ENCODE assay signal across 8 cellular contexts in the genomic region with DNA sequence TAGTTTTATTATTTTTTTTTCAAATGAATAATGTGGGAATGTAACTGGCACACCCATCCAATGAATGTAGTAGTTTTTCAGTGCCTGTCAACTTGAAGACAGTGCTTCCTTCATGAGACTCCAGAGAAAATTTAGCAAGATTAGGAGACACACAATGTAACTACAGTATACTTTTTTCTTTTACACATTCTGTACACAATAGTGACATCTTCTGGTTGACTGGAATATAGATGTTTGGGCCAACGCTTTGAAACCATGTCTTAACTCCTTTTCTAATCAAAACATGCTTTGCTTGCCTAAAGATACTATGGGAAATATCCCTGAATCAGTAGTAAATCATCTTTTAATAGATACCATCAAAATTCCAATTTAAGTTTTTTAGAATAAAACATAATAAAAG.
DNase-seq lines count a peak whose midpoint lies in the region; ATAC-seq and TF ChIP-seq lines count a peak whose summit lies in the region.

No MANE protein-coding gene starts in this region.

- DNase-seq in AG08395 (ENCODE audit: low spot score) (peak; percentile 29), Peyer's patch (no peak), fibroblast of peridontal ligament (ENCODE audit: extremely low read depth) (peak; percentile 76), retinal pigment epithelial cell (ENCODE audit: low read depth) (no peak)
- DNase-seq in Jurkat, Clone E6-1 (ENCODE audit: low read depth, low spot score): peak; percentile 14
- no peak for DNase-seq in CD8-positive, alpha-beta T cell
- no peak for DNase-seq in natural killer cell treated with Interleukin-12 subunit alpha and Interleukin-12 subunit beta and Interleukin-15 and Interleukin-18, amount 100 ng/mL, for 72 hours (ENCODE audit: low spot score)

- H3K4me3 ChIP-seq in Jurkat, Clone E6-1 (ENCODE audit: low read length): no peak overlapping the region
- H3K4me3 ChIP-seq in Peyer's patch (no peak overlapping the region), retinal pigment epithelial cell (ENCODE audit: low read length) (no peak overlapping the region)
- no peak overlapping the region for H3K4me3 ChIP-seq in CD8-positive, alpha-beta T cell (ENCODE audit: low read depth, low read length)

- H3K27ac ChIP-seq in Peyer's patch: no peak overlapping the region
- H3K27ac ChIP-seq in CD8-positive, alpha-beta T cell (ENCODE audit: low read depth, low read length): no peak overlapping the region

- H3K9me3 ChIP-seq in Peyer's patch: no peaks in the 10 kb centered on the region
- no peaks in the 10 kb centered on the region for H3K9me3 ChIP-seq in CD8-positive, alpha-beta T cell (ENCODE audit: low read length)

- CTCF ChIA-PET in CD8-positive, alpha-beta T cell (lab: Charles Lee): no interaction called here

- intact Hi-C loops in CD8-positive, alpha-beta T cell (cut with DNase I, micrococcal nuclease): no loop called here

- no peak for TF ChIP-seq POLR2A in Peyer's patch (IDR thresholded peaks at IDR 0.05)

- H3K4me1 Mint-ChIP-seq in CD8-positive, alpha-beta T cell (ENCODE audit: low read depth): no peaks in the 10 kb centered on the region
- no peaks in the 10 kb centered on the region for H3K4me1 Mint-ChIP-seq in natural killer cell treated with Interleukin-12 subunit alpha and Interleukin-12 subunit beta and Interleukin-15 and Interleukin-18, amount 100 ng/mL, for 72 hours (ENCODE audit: low read depth in 2 of 2)

- POLR2A ChIA-PET in CD8-positive, alpha-beta T cell (lab: Charles Lee): no interaction called here

- peaks cover 5% of the 10 kb centered on the region for H3K36me3 Mint-ChIP-seq in CD8-positive, alpha-beta T cell
- H3K36me3 Mint-ChIP-seq in natural killer cell treated with Interleukin-12 subunit alpha and Interleukin-12 subunit beta and Interleukin-15 and Interleukin-18, amount 100 ng/mL, for 72 hours: no peaks in the 10 kb centered on the region

- H3K9me3 Mint-ChIP-seq in CD8-positive, alpha-beta T cell: no peaks in the 10 kb centered on the region
- peaks cover 5% of the 10 kb centered on the region for H3K9me3 Mint-ChIP-seq in natural killer cell treated with Interleukin-12 subunit alpha and Interleukin-12 subunit beta and Interleukin-15 and Interleukin-18, amount 100 ng/mL, for 72 hours

- H3K4me1 ChIP-seq in Peyer's patch: no peaks in the 10 kb centered on the region
- no peaks in the 10 kb centered on the region for H3K4me1 ChIP-seq in CD8-positive, alpha-beta T cell (ENCODE audit: insufficient read depth, low read length)

- H3K27ac Mint-ChIP-seq in CD8-positive, alpha-beta T cell: no peak overlapping the region
- H3K27ac Mint-ChIP-seq in natural killer cell treated with Interleukin-12 subunit alpha and Interleukin-12 subunit beta and Interleukin-15 and Interleukin-18, amount 100 ng/mL, for 72 hours: no peak overlapping the region

- ATAC-seq in GM18868 (IDR thresholded peaks at IDR 0.05; ENCODE audit: unreplicated experiment): peak; percentile 94
- ATAC-seq in CD8-positive, alpha-beta T cell: no peak
- no peak for ATAC-seq in natural killer cell treated with Interleukin-12 subunit alpha and Interleukin-12 subunit beta and Interleukin-15 and Interleukin-18, amount 100 ng/mL, for 72 hours

- no peaks in the 10 kb centered on the region for H3K36me3 ChIP-seq in Peyer's patch
- no peaks in the 10 kb centered on the region for H3K36me3 ChIP-seq in CD8-positive, alpha-beta T cell (ENCODE audit: insufficient read depth, low read length)

- no peaks in the 10 kb centered on the region for H3K27me3 ChIP-seq in Peyer's patch
- H3K27me3 ChIP-seq in CD8-positive, alpha-beta T cell (ENCODE audit: insufficient read depth, low read length): no peaks in the 10 kb centered on the region

- peak in 4 of 6 experiments; percentile 26 to 64 (median 55) for TF ChIP-seq CTCF in Peyer's patch (IDR thresholded peaks at IDR 0.05)
- peak; percentile 61 for TF ChIP-seq CTCF in retinal pigment epithelial cell (conservative IDR thresholded peaks at IDR 0.05; ENCODE audit: low read depth, low read length)
- no peak for TF ChIP-seq CTCF in CD8-positive, alpha-beta T cell (IDR thresholded peaks at IDR 0.05)

- H3K4me3 Mint-ChIP-seq in CD8-positive, alpha-beta T cell: no peak overlapping the region
- no peak overlapping the region for H3K4me3 Mint-ChIP-seq in natural killer cell treated with Interleukin-12 subunit alpha and Interleukin-12 subunit beta and Interleukin-15 and Interleukin-18, amount 100 ng/mL, for 72 hours

- no peaks in the 10 kb centered on the region for H3K27me3 Mint-ChIP-seq in CD8-positive, alpha-beta T cell (ENCODE audit: low read depth)
- H3K27me3 Mint-ChIP-seq in natural killer cell treated with Interleukin-12 subunit alpha and Interleukin-12 subunit beta and Interleukin-15 and Interleukin-18, amount 100 ng/mL, for 72 hours: no peaks in the 10 kb centered on the region

Comparison
In these comparisons a context has a peak if more than half of its experiments do, and no peak if none do; other contexts are left out.
1. DNase-seq: peak in AG08395 (single experiment), Jurkat, Clone E6-1 (single experiment) and fibroblast of peridontal ligament (single experiment); none in Peyer's patch (0 of 3), retinal pigment epithelial cell (single experiment), CD8-positive, alpha-beta T cell (0 of 7) and natural killer cell treated with Interleukin-12 subunit alpha and Interleukin-12 subunit beta and Interleukin-15 and Interleukin-18, amount 100 ng/mL, for 72 hours (single experiment).